In genomic region chr12:6336859-6337744, GRCh38 we compare ENCODE assay signal across 9 cellular contexts. TPM values are rescaled to one million over a fixed set of nuclear protein-coding genes. Genes with fewer than 3 reads are reported as not detected.
A peak's percentile ranks its signal among the peaks of the same experiment; 100 is the strongest.
DNase-seq lines count a peak whose midpoint lies in the region; ATAC-seq and TF ChIP-seq lines count a peak whose summit lies in the region.
"Had no signal": no experiment of that assay in that cellular context is flagged by ENCODE, and none has a peak within 500 bp of the region (broad histone marks: within the 10 kb centered on the region; RNA-seq: fewer than 3 reads in every experiment).

No MANE protein-coding gene starts in this region.

- H3K9me2 ChIP-seq in PC-9 (ENCODE audit: insufficient read depth), result no peaks in the 10 kb centered on the region

- peak overlapping the region; percentile 95 for H3K27ac ChIP-seq in PC-9
- peak overlapping the region; percentile 97 to 98 for H3K27ac ChIP-seq in ascending aorta
- H3K27ac ChIP-seq in suprapubic skin, result peak overlapping the region; percentile 99

- peaks cover 58% of the 10 kb centered on the region for H3F3A ChIP-seq in PC-9 (ENCODE audit: insufficient read depth, low read depth)

- TF ChIP-seq EP300 in suprapubic skin (IDR thresholded peaks at IDR 0.05), result no peak

- TF ChIP-seq CTCF in PC-9 (conservative IDR thresholded peaks at IDR 0.05) (no peak), ascending aorta (IDR thresholded peaks at IDR 0.05) (no peak), suprapubic skin (IDR thresholded peaks at IDR 0.05) (no peak)

- no peak overlapping the region for H2AFZ ChIP-seq in PC-9

- H3K4me3 ChIP-seq in PC-9 (peak overlapping the region; percentile 54), ascending aorta (peak overlapping the region; percentile 90 to 93), suprapubic skin (peak overlapping the region; percentile 92)

- TSS peak; percentile 64 for BruUV-seq in PC-9 (replicated peaks; lab: Mats Ljungman, UMichigan)

- ATAC-seq in left lobe of liver, result peak; percentile 24

- no peak for DNase-seq in PC-9
- no peak for DNase-seq in ascending aorta (ENCODE audit: low spot score in 2 of 2)
- no peak for DNase-seq in left lobe of liver (ENCODE audit: low spot score)
- no peak for DNase-seq in suprapubic skin (ENCODE audit: low spot score in 2 of 2)
- DNase-seq in NCI-H526 treated with DMSO at 0.1 percent for 48 hours (lab: John Stamatoyannopoulos, UW), result no peak
- DNase-seq in NCI-H774 (lab: John Stamatoyannopoulos, UW), result no peak
- no peak for DNase-seq in cerebellar nuclear complex (lab: John Stamatoyannopoulos, UW)

- H3K36me3 ChIP-seq in ES-I3 (ENCODE audit: insufficient read depth, low read length), result peaks cover 19% of the 10 kb centered on the region
- H3K36me3 ChIP-seq in PC-9 (ENCODE audit: low read depth), result peaks cover 24% of the 10 kb centered on the region
- H3K36me3 ChIP-seq in ascending aorta, result peaks cover 27 to 29% of the 10 kb centered on the region in 2 donors
- H3K36me3 ChIP-seq in suprapubic skin, result peaks cover 23% of the 10 kb centered on the region

- peaks cover 87% of the 10 kb centered on the region for H3K79me2 ChIP-seq in PC-9 (ENCODE audit: low read depth)

- H3K9me3 ChIP-seq in ES-I3 (ENCODE audit: control insufficient read depth, insufficient read depth, low read length) (no peaks in the 10 kb centered on the region), PC-9 (ENCODE audit: insufficient read depth, low read depth) (no peaks in the 10 kb centered on the region), ascending aorta (no peaks in the 10 kb centered on the region), suprapubic skin (no peaks in the 10 kb centered on the region)

- peak overlapping the region; percentile 52 for H3K9ac ChIP-seq in ES-I3 (ENCODE audit: low read depth, low read length)

- intact Hi-C loops in PC-9 (cut with micrococcal nuclease; ENCODE audit: unreplicated experiment), result loop anchor here (1.0 to 2.0 kb wide), 8 partner anchors 26 to 196 kb away; partner anchors contain the start of gene TAPBPL
- intact Hi-C loops in ascending aorta (cut with DNase I), result loop anchor here (1.0 to 5.0 kb wide), 6 partner anchors 8 to 198 kb away; partner anchors contain the start of genes GAPDH, LTBR and VAMP1

- H3K27me3 ChIP-seq in PC-9 (ENCODE audit: insufficient read depth, low read depth) (no peaks in the 10 kb centered on the region), ascending aorta (no peaks in the 10 kb centered on the region), suprapubic skin (no peaks in the 10 kb centered on the region)

- CTCF ChIA-PET in PC-9 (lab: Charles Lee), result interaction anchor here (0.5 to 1.3 kb wide), 8 partner anchors 26 to 203 kb away, joined by 3 to 5 read pairs (median 3); no protein-coding TSS in a partner anchor

- H3K4me1 ChIP-seq in ES-I3 (ENCODE audit: insufficient read depth, low read length) (peaks cover 40% of the 10 kb centered on the region), PC-9 (replicated peaks; ENCODE audit: insufficient read depth) (peaks cover 77% of the 10 kb centered on the region), ascending aorta (peaks cover 24 to 45% of the 10 kb centered on the region in 2 donors), suprapubic skin (peaks cover 80% of the 10 kb centered on the region)

- H4K20me1 ChIP-seq in PC-9 (ENCODE audit: insufficient read depth), result peaks cover 8% of the 10 kb centered on the region; the same call in 1 of the 2 replicates

- TF ChIP-seq POLR2A in suprapubic skin (IDR thresholded peaks at IDR 0.05), result no peak

- POLR2A ChIA-PET in PC-9 (lab: Charles Lee; ENCODE audit: unreplicated experiment), result interaction anchor here (0.5 to 2.7 kb wide), 24 partner anchors 8 to 607 kb away, joined by 3 to 58 read pairs (median 7); partner anchors contain the start of genes C12orf57, GAPDH, LTBR and RNU7-1

- peak overlapping the region; percentile 83 for H3K4me2 ChIP-seq in PC-9

- 24% methylated on average over 9 of the region's 15 CpGs for WGBS in suprapubic skin

RNA-seq across cellular contexts. Expression of gene TNFRSF1A, which starts 4.8 kb away (rescaled TPM):
- total RNA-seq in PC-9 (2021) (144 and 165 TPM in 2 replicates), ascending aorta (528 TPM), left lobe of liver (76.0 TPM), suprapubic skin (100 to 1,000 TPM; 276 to 352 (median 281) TPM)

RNA-seq across cellular contexts. Expression of gene PLEKHG6, which starts 26.6 kb away (rescaled TPM):
- total RNA-seq in PC-9 (2021) (86.5 and 89.9 TPM in 2 replicates), ascending aorta (not detected), left lobe of liver (5.0 TPM), suprapubic skin (10 to 100 TPM; 12.4 to 29.9 (median 27.8) TPM)
- total RNA-seq: NCI-H460 had no signal

RNA-seq across cellular contexts. Expression of gene SCNN1A, which starts 38.3 kb away (rescaled TPM):
- total RNA-seq in PC-9 (2021), result 460 and 549 TPM in 2 replicates
- 14.3 TPM for total RNA-seq in ascending aorta
- total RNA-seq in left lobe of liver, result 6.8 TPM
- total RNA-seq in suprapubic skin, result 100 to 1,000 TPM in 1 of 4 donors, 10 to 100 TPM in 3; 74.2 to 143 (median 93.7) TPM

RNA-seq across cellular contexts. Expression of gene LTBR, which starts 46.9 kb away (rescaled TPM):
- total RNA-seq in PC-9 (2021) (178 and 185 TPM in 2 replicates), ascending aorta (284 TPM), left lobe of liver (106 TPM), suprapubic skin (100 to 1,000 TPM; 157 to 297 (median 204) TPM)
